Comparison of ENCODE assay signal across 14 cellular contexts in genomic region chr15:90478981-90479481, GRCh38. TPM values are rescaled to one million over a fixed set of nuclear protein-coding genes. Genes with fewer than 3 reads are reported as not detected.
A peak's percentile ranks its signal among the peaks of the same experiment; 100 is the strongest.
DNase-seq lines count a peak whose midpoint lies in the region; ATAC-seq and TF ChIP-seq lines count a peak whose summit lies in the region.
"Had no signal": no experiment of that assay in that cellular context is flagged by ENCODE, and none has a peak within 500 bp of the region (broad histone marks: within the 10 kb centered on the region; RNA-seq: fewer than 3 reads in every experiment).

No MANE protein-coding gene starts in this region.

- no peak for ATAC-seq in effector memory CD8-positive, alpha-beta T cell (replicated peaks)

- peaks cover 0 to 4% of the 10 kb centered on the region in 2 donors for H3K4me1 ChIP-seq in breast epithelium
- peaks cover 22% of the 10 kb centered on the region for H3K4me1 ChIP-seq in OCI-LY7 (ENCODE audit: insufficient read depth, low read length, poor library complexity, severe bottlenecking)
- H3K4me1 ChIP-seq: esophagus squamous epithelium had no signal

- TF ChIP-seq CTCF in breast epithelium (IDR thresholded peaks at IDR 0.05) (no peak), MCF 10A (IDR thresholded peaks at IDR 0.05; ENCODE audit: unreplicated experiment) (no peak), OCI-LY7 (conservative IDR thresholded peaks at IDR 0.05; ENCODE audit: low read length) (no peak), type B pancreatic cell (conservative IDR thresholded peaks at IDR 0.05) (no peak)

- DNase-seq in breast epithelium (ENCODE audit: low spot score in 2 of 2): no peak
- no peak for DNase-seq in MCF 10A (ENCODE audit: unreplicated experiment)
- DNase-seq in OCI-LY7 (ENCODE audit: low spot score): peak; percentile 72
- DNase-seq in effector memory CD8-positive, alpha-beta T cell: no peak
- no peak for DNase-seq in type B pancreatic cell (ENCODE audit: extremely low spot score, unreplicated experiment)
- DNase-seq in occipital lobe (lab: John Stamatoyannopoulos, UW): no peak
- DNase-seq in SIG-M5 (lab: John Stamatoyannopoulos, UW): no peak
- no peak for DNase-seq in NCI-H526 treated with DMSO at 0.1 percent for 48 hours (lab: John Stamatoyannopoulos, UW)
- DNase-seq: amygdala; BE2C; esophagus squamous epithelium; NCI-H1436 treated with DMSO at 0.1 percent for 48 hours; stimulated activated CD4-positive, alpha-beta T cell treated with anti-CD3 and anti-CD28 coated beads, Interleukin-2, amount 100 ng/mL, for 24 hours had no signal

- H2AFZ ChIP-seq in OCI-LY7 (ENCODE audit: low read length): no peak overlapping the region

- H3K4me2 ChIP-seq in OCI-LY7 (ENCODE audit: low read length): peak overlapping the region; percentile 42

- H3K27me3 Mint-ChIP-seq in MCF 10A (ENCODE audit: insufficient read depth, unreplicated experiment) (no peaks in the 10 kb centered on the region), type B pancreatic cell (no peaks in the 10 kb centered on the region)
- H3K27me3 Mint-ChIP-seq in effector memory CD8-positive, alpha-beta T cell: no peaks in the 10 kb centered on the region

- H3K27ac ChIP-seq in breast epithelium: peak overlapping the region; percentile 39 to 64
- H3K27ac ChIP-seq in OCI-LY7 (ENCODE audit: low read depth, low read length, poor library complexity, severe bottlenecking): peak overlapping the region; percentile 47
- H3K27ac ChIP-seq: esophagus squamous epithelium, tibial nerve had no signal

- no peaks in the 10 kb centered on the region for H3K9me3 Mint-ChIP-seq in MCF 10A (ENCODE audit: unreplicated experiment)
- no peaks in the 10 kb centered on the region for H3K9me3 Mint-ChIP-seq in effector memory CD8-positive, alpha-beta T cell
- no peaks in the 10 kb centered on the region for H3K9me3 Mint-ChIP-seq in type B pancreatic cell

- CTCF ChIA-PET in MCF 10A (lab: Yijun Ruan, JAX) (interaction anchor here (0.5 to 5.6 kb wide), 13 partner anchors 22 to 717 kb away, joined by 3 to 83 read pairs (median 4); no protein-coding TSS in a partner anchor), OCI-LY7 (lab: Charles Lee; ENCODE audit: unreplicated experiment) (interaction anchor here (1.1 kb wide), 1 partner anchor 159 kb away, joined by 5 read pairs; no protein-coding TSS in a partner anchor)

- H3K27ac Mint-ChIP-seq in MCF 10A (ENCODE audit: low read depth, unreplicated experiment): no peak overlapping the region
- H3K27ac Mint-ChIP-seq in effector memory CD8-positive, alpha-beta T cell: peak overlapping the region; percentile 76 to 83
- H3K27ac Mint-ChIP-seq in type B pancreatic cell: peak overlapping the region; percentile 92

- no peaks in the 10 kb centered on the region for H3K79me2 ChIP-seq in OCI-LY7 (ENCODE audit: insufficient read depth, low read depth, low read length)

- POLR2A ChIA-PET in MCF 10A (lab: Yijun Ruan, JAX): interaction anchor here (0.7 to 1.8 kb wide), 2 partner anchors 117 to 163 kb away, joined by 3 to 7 read pairs; no protein-coding TSS in a partner anchor
- POLR2A ChIA-PET in OCI-LY7 (lab: Charles Lee): interaction anchor here (0.6 to 1.2 kb wide), 8 partner anchors 12 to 338 kb away, joined by 3 to 8 read pairs (median 4); no protein-coding TSS in a partner anchor

- no peak overlapping the region for H3K4me3 Mint-ChIP-seq in MCF 10A (ENCODE audit: unreplicated experiment)
- H3K4me3 Mint-ChIP-seq in effector memory CD8-positive, alpha-beta T cell: no peak overlapping the region
- no peak overlapping the region for H3K4me3 Mint-ChIP-seq in type B pancreatic cell

- BruUV-seq in MCF 10A (replicated peaks; lab: Mats Ljungman, UMichigan) (no TSS peak), OCI-LY7 (replicated peaks; lab: Mats Ljungman, UMichigan) (no TSS peak)

- H3K36me3 Mint-ChIP-seq in MCF 10A (ENCODE audit: insufficient read depth, unreplicated experiment): peaks cover 98% of the 10 kb centered on the region
- peaks cover 74% of the 10 kb centered on the region for H3K36me3 Mint-ChIP-seq in effector memory CD8-positive, alpha-beta T cell (ENCODE audit: insufficient read depth)
- H3K36me3 Mint-ChIP-seq in type B pancreatic cell: peaks cover 30% of the 10 kb centered on the region

- H3K36me3 ChIP-seq in breast epithelium (peaks cover 4% of the 10 kb centered on the region), OCI-LY7 (ENCODE audit: insufficient read depth, low read length) (peaks cover 76% of the 10 kb centered on the region)

- H3K4me1 Mint-ChIP-seq in MCF 10A (ENCODE audit: insufficient read depth, unreplicated experiment) (peaks cover 18% of the 10 kb centered on the region), type B pancreatic cell (ENCODE audit: unreplicated experiment) (no peaks in the 10 kb centered on the region)
- peaks cover 16 to 38% of the 10 kb centered on the region in 2 donors for H3K4me1 Mint-ChIP-seq in effector memory CD8-positive, alpha-beta T cell (ENCODE audit: low read depth in 2 of 2)

- intact Hi-C loops in breast epithelium (cut with DNase I; ENCODE audit: low total_unique reads) (no loop called here), MCF 10A (cut with micrococcal nuclease) (no loop called here), OCI-LY7 (cut with micrococcal nuclease; ENCODE audit: unreplicated experiment) (no loop called here)

- no peaks in the 10 kb centered on the region for H3K9me3 ChIP-seq in breast epithelium
- H3K9me3 ChIP-seq in OCI-LY7 (ENCODE audit: low read length): no peaks in the 10 kb centered on the region
- H3K9me3 ChIP-seq: BE2C, esophagus squamous epithelium, tibial nerve had no signal

- H3K4me3 ChIP-seq in breast epithelium (no peak overlapping the region), OCI-LY7 (ENCODE audit: low read depth, low read length, poor library complexity, severe bottlenecking) (no peak overlapping the region)
- H3K4me3 ChIP-seq: esophagus squamous epithelium, tibial nerve had no signal

- no peaks in the 10 kb centered on the region for H4K20me1 ChIP-seq in OCI-LY7 (ENCODE audit: insufficient read depth, low read length)

- H3K27me3 ChIP-seq in breast epithelium: no peaks in the 10 kb centered on the region
- H3K27me3 ChIP-seq: BE2C, esophagus squamous epithelium, tibial nerve had no signal

- no peak for TF ChIP-seq POLR2A in breast epithelium (IDR thresholded peaks at IDR 0.05)

- H3K9me2 ChIP-seq in OCI-LY7 (ENCODE audit: insufficient read depth, low read length): no peaks in the 10 kb centered on the region

RNA-seq across cellular contexts. Expression of gene CRTC3, which starts 50.7 kb away (rescaled TPM):
- total RNA-seq in breast epithelium (10 to 100 TPM; 29.4 to 40.6 (median 36.2) TPM), MCF 10A (2022) (22.6 and 25.9 TPM in 2 replicates), OCI-LY7 (2022) (12.4 and 14.7 TPM in 2 replicates), type B pancreatic cell (ENCODE audit: low replicate concordance) (26.2 and 31.4 TPM in 2 replicates), occipital lobe (17.9 TPM)
- total RNA-seq in OCI-LY7 (2014; rRNA removed; shearing (Covaris generic)): 5.6 and 8.9 TPM in 2 replicates
